In the genomic region with DNA sequence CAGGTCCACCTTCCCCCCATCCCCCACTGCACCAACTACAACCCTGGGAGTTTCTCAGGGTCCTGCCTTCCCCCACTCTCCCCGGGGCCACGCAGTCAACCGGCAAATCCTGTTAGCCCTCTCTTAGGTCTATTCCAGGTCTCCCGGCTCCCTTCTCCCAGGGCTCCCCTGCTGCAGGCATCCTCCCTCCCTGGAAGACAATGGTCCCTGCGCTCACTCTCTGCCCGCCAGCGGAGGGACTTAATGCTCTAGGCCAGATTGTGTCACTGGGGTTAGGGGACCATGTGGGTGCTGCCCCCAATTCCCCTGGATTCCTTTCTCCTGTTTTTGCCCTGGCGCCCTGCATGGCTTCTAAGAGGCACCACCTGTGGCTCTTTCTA, we compare ENCODE assay signal across 19 cellular contexts. TPM values are rescaled to one million over a fixed set of nuclear protein-coding genes. Genes with fewer than 3 reads are reported as not detected.
DNase-seq lines count a peak whose midpoint lies in the region; ATAC-seq and TF ChIP-seq lines count a peak whose summit lies in the region.
"Had no signal": no experiment of that assay in that cellular context is flagged by ENCODE, and none has a peak within 500 bp of the region (broad histone marks: within the 10 kb centered on the region; RNA-seq: fewer than 3 reads in every experiment).

No MANE protein-coding gene starts in this region.

- no peaks in the 10 kb centered on the region for H3K79me2 ChIP-seq in neural progenitor cell (ENCODE audit: low read depth)

- TF ChIP-seq CTCF in C4-2B (conservative IDR thresholded peaks at IDR 0.05) (no peak), neural progenitor cell (IDR thresholded peaks at IDR 0.05) (no peak)

- no peaks in the 10 kb centered on the region for H4K20me1 ChIP-seq in neural progenitor cell (ENCODE audit: low read depth)

- H3K27me3 Mint-ChIP-seq in activated CD4-positive, alpha-beta memory T cell treated with anti-CD3 and anti-CD28 coated beads, Interleukin-2, amount 10 ng/mL, durations not matched to agents 7 days and 5 days = peaks cover 12% of the 10 kb centered on the region
- no peaks in the 10 kb centered on the region for H3K27me3 Mint-ChIP-seq in activated CD4-positive, alpha-beta memory T cell treated with anti-CD3 and anti-CD28 coated beads for 36 hours
- H3K27me3 Mint-ChIP-seq in T-helper 17 cell (peaks cover 28% of the 10 kb centered on the region), neural progenitor cell (ENCODE audit: insufficient read depth, low read depth) (peaks cover 20% of the 10 kb centered on the region)

- no peak for DNase-seq in activated CD4-positive, alpha-beta memory T cell treated with anti-CD3 and anti-CD28 coated beads, Interleukin-2, amount 10 ng/mL, durations not matched to agents 7 days and 5 days
- no peak for DNase-seq in activated CD4-positive, alpha-beta memory T cell treated with anti-CD3 and anti-CD28 coated beads for 36 hours
- DNase-seq in T-helper 17 cell = no peak
- peak; percentile 50 for DNase-seq in neural progenitor cell (ENCODE audit: low spot score)
- DNase-seq in posterior vena cava (ENCODE audit: low spot score) = no peak
- DNase-seq in GF-D8 (lab: John Stamatoyannopoulos, UW) = no peak
- no peak for DNase-seq in epidermal melanocyte (ENCODE audit: insufficient read length, low spot score)
- DNase-seq: GOT3; KBM-7; NCI-H1105; NCI-H2081; NCI-H2171 treated with DMSO at 0.1 percent for 48 hours; NCI-H446; NCI-H526 treated with DMSO at 0.1 percent for 48 hours; NK-92 treated with Interleukin-12 subunit alpha and Interleukin-12 subunit beta, amount 100 ng/mL, for 24 hours; Right ventricle myocardium superior had no signal

- H3K9me3 Mint-ChIP-seq in activated CD4-positive, alpha-beta memory T cell treated with anti-CD3 and anti-CD28 coated beads, Interleukin-2, amount 10 ng/mL, durations not matched to agents 7 days and 5 days = no peaks in the 10 kb centered on the region
- H3K9me3 Mint-ChIP-seq in activated CD4-positive, alpha-beta memory T cell treated with anti-CD3 and anti-CD28 coated beads for 36 hours = no peaks in the 10 kb centered on the region
- H3K9me3 Mint-ChIP-seq in neural progenitor cell = no peaks in the 10 kb centered on the region

- H3K4me2 ChIP-seq in neural progenitor cell = peak overlapping the region; percentile 39
- H3K4me2 ChIP-seq: A549 had no signal

- intact Hi-C loops in activated CD4-positive, alpha-beta memory T cell treated with anti-CD3 and anti-CD28 coated beads for 36 hours (cut with micrococcal nuclease) = no loop called here
- intact Hi-C loops in posterior vena cava (cut with DNase I) = no loop called here

- no peaks in the 10 kb centered on the region for H3K27me3 ChIP-seq in neural progenitor cell

- H3K36me3 Mint-ChIP-seq in activated CD4-positive, alpha-beta memory T cell treated with anti-CD3 and anti-CD28 coated beads, Interleukin-2, amount 10 ng/mL, durations not matched to agents 7 days and 5 days (ENCODE audit: low read depth) = peaks cover 5% of the 10 kb centered on the region
- H3K36me3 Mint-ChIP-seq in activated CD4-positive, alpha-beta memory T cell treated with anti-CD3 and anti-CD28 coated beads for 36 hours = no peaks in the 10 kb centered on the region
- peaks cover 3% of the 10 kb centered on the region for H3K36me3 Mint-ChIP-seq in T-helper 17 cell (ENCODE audit: low read depth)
- H3K36me3 Mint-ChIP-seq in neural progenitor cell = no peaks in the 10 kb centered on the region

- POLR2A ChIA-PET in activated CD4-positive, alpha-beta memory T cell treated with anti-CD3 and anti-CD28 coated beads, Interleukin-2, amount 10 ng/mL, durations not matched to agents 7 days and 5 days (lab: Charles Lee) = interaction anchor here (0.6 to 1.8 kb wide), 2 partner anchors 8 to 142 kb away, joined by 3 to 6 read pairs; a partner anchor contains a TSS
- POLR2A ChIA-PET in activated CD4-positive, alpha-beta memory T cell treated with anti-CD3 and anti-CD28 coated beads for 36 hours (lab: Charles Lee) = no interaction called here

- H2AFZ ChIP-seq in neural progenitor cell (replicated peaks) = no peak overlapping the region

- H3K27ac ChIP-seq in C4-2B (peak overlapping the region; percentile 40), neural progenitor cell (no peak overlapping the region)
- H3K27ac ChIP-seq: A549 had no signal

- CTCF ChIA-PET in activated CD4-positive, alpha-beta memory T cell treated with anti-CD3 and anti-CD28 coated beads, Interleukin-2, amount 10 ng/mL, durations not matched to agents 7 days and 5 days (lab: Charles Lee) = interaction anchor here (0.9 to 11.1 kb wide), 6 partner anchors 8 to 273 kb away, joined by 3 to 88 read pairs (median 4); no protein-coding TSS in a partner anchor
- CTCF ChIA-PET in activated CD4-positive, alpha-beta memory T cell treated with anti-CD3 and anti-CD28 coated beads for 36 hours (lab: Charles Lee) = interaction anchor here (1.5 to 1.6 kb wide), 2 partner anchors 14 to 17 kb away, joined by 3 to 4 read pairs; no protein-coding TSS in a partner anchor

- peaks cover 73% of the 10 kb centered on the region for H3K4me1 Mint-ChIP-seq in activated CD4-positive, alpha-beta memory T cell treated with anti-CD3 and anti-CD28 coated beads, Interleukin-2, amount 10 ng/mL, durations not matched to agents 7 days and 5 days
- peaks cover 14% of the 10 kb centered on the region for H3K4me1 Mint-ChIP-seq in activated CD4-positive, alpha-beta memory T cell treated with anti-CD3 and anti-CD28 coated beads for 36 hours (ENCODE audit: low read depth)
- H3K4me1 Mint-ChIP-seq in T-helper 17 cell (peaks cover 24% of the 10 kb centered on the region), neural progenitor cell (peaks cover 57% of the 10 kb centered on the region)

- H3K36me3 ChIP-seq in neural progenitor cell = no peaks in the 10 kb centered on the region

- no peaks in the 10 kb centered on the region for H3K9me3 ChIP-seq in T-helper 17 cell (ENCODE audit: control insufficient read depth, low read length, poor library complexity, severe bottlenecking)
- no peaks in the 10 kb centered on the region for H3K9me3 ChIP-seq in neural progenitor cell (ENCODE audit: low read depth)
- H3K9me3 ChIP-seq: A549 had no signal

- peak overlapping the region; percentile 78 for H3K27ac Mint-ChIP-seq in activated CD4-positive, alpha-beta memory T cell treated with anti-CD3 and anti-CD28 coated beads, Interleukin-2, amount 10 ng/mL, durations not matched to agents 7 days and 5 days
- H3K27ac Mint-ChIP-seq in activated CD4-positive, alpha-beta memory T cell treated with anti-CD3 and anti-CD28 coated beads for 36 hours = no peak overlapping the region
- peak overlapping the region; percentile 8 for H3K27ac Mint-ChIP-seq in T-helper 17 cell
- H3K27ac Mint-ChIP-seq in neural progenitor cell = peak overlapping the region; percentile 74

- peaks cover 31% of the 10 kb centered on the region for H3K4me1 ChIP-seq in neural progenitor cell

- H3K9ac ChIP-seq in neural progenitor cell = no peak overlapping the region

- no peak for ATAC-seq in T-helper 17 cell

- H3F3A ChIP-seq in neural progenitor cell (ENCODE audit: low read depth) = peaks cover 5% of the 10 kb centered on the region

- no peak overlapping the region for H3K4me3 ChIP-seq in neural progenitor cell
- H3K4me3 ChIP-seq: A549 had no signal

- H3K4me3 Mint-ChIP-seq in activated CD4-positive, alpha-beta memory T cell treated with anti-CD3 and anti-CD28 coated beads, Interleukin-2, amount 10 ng/mL, durations not matched to agents 7 days and 5 days = peak overlapping the region; percentile 67
- no peak overlapping the region for H3K4me3 Mint-ChIP-seq in activated CD4-positive, alpha-beta memory T cell treated with anti-CD3 and anti-CD28 coated beads for 36 hours
- peak overlapping the region; percentile 82 for H3K4me3 Mint-ChIP-seq in T-helper 17 cell
- peak overlapping the region; percentile 33 for H3K4me3 Mint-ChIP-seq in neural progenitor cell

RNA-seq across cellular contexts. Expression of a gene that starts 8.3 kb away (rescaled TPM):
- 1 to 10 TPM; 5.1 to 5.6 TPM for total RNA-seq in activated CD4-positive, alpha-beta memory T cell treated with anti-CD3 and anti-CD28 coated beads, Interleukin-2, amount 10 ng/mL, durations not matched to agents 7 days and 5 days
- under 1 TPM in 1 of 2 experiments, not detected in 1; 0.33 TPM for total RNA-seq in activated CD4-positive, alpha-beta memory T cell treated with anti-CD3 and anti-CD28 coated beads for 36 hours
- total RNA-seq in T-helper 17 cell (not detected), neural progenitor cell (ENCODE audit: low replicate concordance) (0.13 and 2.6 TPM in 2 replicates), posterior vena cava (1 to 10 TPM in 1 of 2 donors, under 1 TPM in 1; 0.88 to 1.2 TPM)
- total RNA-seq: OCI-LY7 had no signal

RNA-seq across cellular contexts. Expression of a gene that starts 21.6 kb away (rescaled TPM):
- not detected for total RNA-seq in activated CD4-positive, alpha-beta memory T cell treated with anti-CD3 and anti-CD28 coated beads, Interleukin-2, amount 10 ng/mL, durations not matched to agents 7 days and 5 days
- total RNA-seq in activated CD4-positive, alpha-beta memory T cell treated with anti-CD3 and anti-CD28 coated beads for 36 hours = not detected
- total RNA-seq in T-helper 17 cell = not detected
- total RNA-seq in neural progenitor cell (ENCODE audit: low replicate concordance) = 0.97 and 2.7 TPM in 2 replicates
- under 1 TPM; 0.62 to 0.88 TPM for total RNA-seq in posterior vena cava
- total RNA-seq: OCI-LY7 had no signal

RNA-seq across cellular contexts. Expression of a gene that starts 43.4 kb away (rescaled TPM):
- under 1 TPM; 0.13 to 0.20 TPM for total RNA-seq in activated CD4-positive, alpha-beta memory T cell treated with anti-CD3 and anti-CD28 coated beads, Interleukin-2, amount 10 ng/mL, durations not matched to agents 7 days and 5 days
- not detected for total RNA-seq in activated CD4-positive, alpha-beta memory T cell treated with anti-CD3 and anti-CD28 coated beads for 36 hours
- total RNA-seq in T-helper 17 cell = not detected
- not detected in 2 replicates for total RNA-seq in neural progenitor cell (ENCODE audit: low replicate concordance)
- total RNA-seq in posterior vena cava = under 1 TPM; 0.51 to 0.90 TPM
- total RNA-seq: OCI-LY7 had no signal

RNA-seq across cellular contexts. Expression of a gene that starts 47.3 kb away (rescaled TPM):
- not detected for total RNA-seq in activated CD4-positive, alpha-beta memory T cell treated with anti-CD3 and anti-CD28 coated beads, Interleukin-2, amount 10 ng/mL, durations not matched to agents 7 days and 5 days
- total RNA-seq in activated CD4-positive, alpha-beta memory T cell treated with anti-CD3 and anti-CD28 coated beads for 36 hours = not detected
- total RNA-seq in T-helper 17 cell = not detected
- not detected in 2 replicates for total RNA-seq in neural progenitor cell (ENCODE audit: low replicate concordance)
- 100 to 1,000 TPM; 272 to 588 TPM for total RNA-seq in posterior vena cava
- total RNA-seq: OCI-LY7 had no signal
